In genomic region chr7:95772771-95773581, GRCh38 we compare ENCODE assay signal across 8 cellular contexts. TPM values are rescaled to one million over a fixed set of nuclear protein-coding genes. Genes with fewer than 3 reads are reported as not detected.
DNase-seq lines count a peak whose midpoint lies in the region; ATAC-seq and TF ChIP-seq lines count a peak whose summit lies in the region.

No MANE protein-coding gene starts in this region.

- peak overlapping the region; percentile 43; the same call in 1 of the 2 replicates for H3K4me2 ChIP-seq in IMR-90 (ENCODE audit: low read depth, low read length)

- H3K4me1 ChIP-seq in IMR-90 (ENCODE audit: control insufficient read depth, insufficient read depth, low read length) (no peaks in the 10 kb centered on the region), breast epithelium (no peaks in the 10 kb centered on the region), stomach (peaks cover 0 to 30% (median 8%) of the 10 kb centered on the region in 4 donors)

- no peaks in the 10 kb centered on the region for H3K9me1 ChIP-seq in IMR-90 (ENCODE audit: insufficient read depth, low read length)

- intact Hi-C loops in IMR-90 (cut with micrococcal nuclease) (no loop called here), breast epithelium (cut with DNase I; ENCODE audit: low total_unique reads) (no loop called here), stomach (cut with DNase I; ENCODE audit: low total_unique reads) (no loop called here)

- H3K9me3 ChIP-seq in IMR-90 (ENCODE audit: control insufficient read depth, insufficient read depth, low read length) (no peaks in the 10 kb centered on the region), breast epithelium (no peaks in the 10 kb centered on the region), stomach (no peaks in the 10 kb centered on the region)

- H2BK5ac ChIP-seq in IMR-90 (ENCODE audit: low read depth, low read length, poor library complexity, severe bottlenecking): no peak overlapping the region

- no peak overlapping the region for H4K5ac ChIP-seq in IMR-90 (ENCODE audit: low read depth, low read length)

- peaks cover 13% of the 10 kb centered on the region for H3K27me3 ChIP-seq in IMR-90 (ENCODE audit: control insufficient read depth, insufficient read depth, low read length)
- H3K27me3 ChIP-seq in breast epithelium: no peaks in the 10 kb centered on the region
- H3K27me3 ChIP-seq in kidney epithelial cell (ENCODE audit: control insufficient read depth, insufficient read depth, low read length): peaks cover 2% of the 10 kb centered on the region
- peaks cover 0 to 13% (median 11%) of the 10 kb centered on the region in 3 donors for H3K27me3 ChIP-seq in stomach

- peak overlapping the region; percentile 27; the same call in 1 of the 2 replicates for H3K23ac ChIP-seq in IMR-90 (ENCODE audit: low read depth, low read length)

- peak overlapping the region; percentile 25 for H2AK9ac ChIP-seq in IMR-90 (replicated peaks; ENCODE audit: low read depth, low read length, poor library complexity)

- CTCF ChIA-PET in IMR-90 (lab: Yijun Ruan, JAX): interaction anchor here (1.1 kb wide), 1 partner anchor 10 kb away, joined by 4 read pairs; no protein-coding TSS in a partner anchor

- POLR2A ChIA-PET in IMR-90 (lab: Charles Lee; ENCODE audit: unreplicated experiment): no interaction called here

- no peaks in the 10 kb centered on the region for H3K36me3 ChIP-seq in IMR-90 (ENCODE audit: control insufficient read depth, insufficient read depth, low read length)
- H3K36me3 ChIP-seq in breast epithelium: no peaks in the 10 kb centered on the region
- H3K36me3 ChIP-seq in kidney epithelial cell (ENCODE audit: control insufficient read depth, insufficient read depth, low read length): no peaks in the 10 kb centered on the region
- no peaks in the 10 kb centered on the region for H3K36me3 ChIP-seq in stomach

- no peak overlapping the region for H4K91ac ChIP-seq in IMR-90 (ENCODE audit: insufficient read depth, low read depth, low read length)

- TF ChIP-seq EP300 in stomach (IDR thresholded peaks at IDR 0.05): peak; percentile 52

- peak; percentile 4 for DNase-seq in DMS153 (lab: John Stamatoyannopoulos, UW)
- no peak for DNase-seq in IMR-90
- DNase-seq in breast epithelium (ENCODE audit: low spot score in 2 of 2): no peak
- DNase-seq in kidney epithelial cell (ENCODE audit: low read depth): no peak
- no peak for DNase-seq in stomach
- no peak for DNase-seq in amniotic stem cell (lab: John Stamatoyannopoulos, UW)

- H3K56ac ChIP-seq in IMR-90 (ENCODE audit: extremely low read depth, insufficient read depth, low read length): no peak overlapping the region

- no peak overlapping the region for H4K8ac ChIP-seq in IMR-90 (ENCODE audit: low read depth in 2 of 2, low read length in 2 of 2)

- TF ChIP-seq RAD21 in IMR-90 (IDR thresholded peaks at IDR 0.05; ENCODE audit: low read length): no peak

- H3K4me3 ChIP-seq in IMR-90 (ENCODE audit: insufficient read depth, low read depth, low read length) (peak overlapping the region; percentile 20), breast epithelium (peak overlapping the region; percentile 71 to 82 (median 74)), kidney epithelial cell (ENCODE audit: low read depth, low read length) (peak overlapping the region; percentile 51), stomach (peak overlapping the region; percentile 56 to 76 (median 72))

- no TSS peak for BruUV-seq in IMR-90 (replicated peaks; lab: Mats Ljungman, UMichigan)

- H3K27ac ChIP-seq in IMR-90 (ENCODE audit: insufficient read depth, low read length) (no peak overlapping the region), breast epithelium (peak overlapping the region; percentile 29 to 52), stomach (peak overlapping the region in 3 of 5 donors; percentile 39 to 85 (median 63))

- H2BK120ac ChIP-seq in IMR-90 (ENCODE audit: low read depth, low read length): no peak overlapping the region

- H3K4ac ChIP-seq in IMR-90 (ENCODE audit: low read depth, low read length): no peak overlapping the region

- H4K20me1 ChIP-seq in IMR-90 (ENCODE audit: insufficient read depth, low read length): no peaks in the 10 kb centered on the region

- no peak overlapping the region for H2AK5ac ChIP-seq in IMR-90 (ENCODE audit: low read depth, low read length)

- TF ChIP-seq CTCF in IMR-90 (conservative IDR thresholded peaks at IDR 0.05; ENCODE audit: low read depth, low read length) (no peak), breast epithelium (IDR thresholded peaks at IDR 0.05) (no peak), kidney epithelial cell (IDR thresholded peaks at IDR 0.05; ENCODE audit: insufficient read depth, low read length, poor library complexity, severe bottlenecking) (no peak), stomach (IDR thresholded peaks at IDR 0.05) (no peak)

- ATAC-seq in IMR-90 (ENCODE audit: low read depth): no peak
- ATAC-seq in HG02840 (IDR thresholded peaks at IDR 0.05; ENCODE audit: low FRiP score, unreplicated experiment): no peak
- ATAC-seq in HG03108 (IDR thresholded peaks at IDR 0.05; ENCODE audit: unreplicated experiment): no peak

- TF ChIP-seq POLR2A in IMR-90 (IDR thresholded peaks at IDR 0.05; ENCODE audit: low read depth, low read length) (no peak), breast epithelium (IDR thresholded peaks at IDR 0.05) (no peak), stomach (IDR thresholded peaks at IDR 0.05) (no peak)

- H3K18ac ChIP-seq in IMR-90 (ENCODE audit: low read depth, low read length): no peak overlapping the region

- H2AFZ ChIP-seq in IMR-90 (replicated peaks; ENCODE audit: low read length, poor library complexity): peak overlapping the region; percentile 64

- no peak overlapping the region for H2BK20ac ChIP-seq in IMR-90 (ENCODE audit: low read depth, low read length)

- no peak overlapping the region for H2BK15ac ChIP-seq in IMR-90 (ENCODE audit: low read depth, low read length)

- dilution Hi-C loops in IMR-90 (cut with HindIII; ENCODE audit: low sequenced_read_pairs, unreplicated experiment): no loop called here

- no peak overlapping the region for H3K14ac ChIP-seq in IMR-90 (replicated peaks; ENCODE audit: low read depth, low read length)

- 30% methylated on average over 4 of the region's 45 CpGs; no CpG with 5 or more reads in 1 of the 2 experiments for WGBS in IMR-90 (ENCODE audit: extremely low coverage in 2 of 2, insufficient read length in 1 of 2), 2 experiments
- 7 to 21% (median 10%) methylated on average over 17 to 45 of the region's 45 CpGs for WGBS in stomach, 5 donors

- in situ Hi-C loops in IMR-90 (cut with MboI; ENCODE audit: low sequenced_read_pairs): no loop called here

- H3K79me1 ChIP-seq in IMR-90 (ENCODE audit: low read depth in 1 of 2, low read length in 2 of 2): no peaks in the 10 kb centered on the region

- no peak overlapping the region for H3K9ac ChIP-seq in IMR-90 (ENCODE audit: low read depth, low read length)

TF ChIP-seq in IMR-90, 13 proteins besides CTCF, POLR2A, EP300 and RAD21:
- TF ChIP-seq NFE2L2 (IDR thresholded peaks at IDR 0.05; ENCODE audit: low read depth, low read length) (no peak), FOS (IDR thresholded peaks at IDR 0.05; ENCODE audit: low read depth, low read length) (no peak), RFX5 (IDR thresholded peaks at IDR 0.05; ENCODE audit: low read depth, low read length) (no peak), RCOR1 (IDR thresholded peaks at IDR 0.05; ENCODE audit: insufficient replicate concordance, low read length) (no peak), ELK1 (IDR thresholded peaks at IDR 0.05; ENCODE audit: borderline replicate concordance, low read depth, low read length) (no peak)

RNA-seq across cellular contexts. Expression of gene DYNC1I1, which starts 0.6 kb away (rescaled TPM):
- total RNA-seq in IMR-90 (2012; rRNA removed): under 0.01 TPM in 1 of 2 replicates, not detected in the other
- polyA plus RNA-seq in IMR-90 (2012; rRNA removed): 0.15 and 0.17 TPM in 2 replicates
- 0.10 TPM in 1 of 2 replicates, not detected in the other for polyA plus RNA-seq in IMR-90 (2012; cell fraction: cytosol; rRNA removed)
- 0.08 and 0.09 TPM in 2 replicates for polyA plus RNA-seq in IMR-90 (2012; cell fraction: nucleus; rRNA removed; ENCODE audit: low replicate concordance)
- total RNA-seq in breast epithelium: 1 to 10 TPM; 5.7 to 7.7 (median 6.6) TPM
- total RNA-seq in kidney epithelial cell: 0.08 and 0.14 TPM in 2 replicates
- total RNA-seq in stomach: 10 to 100 TPM in 3 of 5 donors, 1 to 10 TPM in 2; 5.1 to 69.4 (median 16.5) TPM
- 1 to 10 TPM in 2 of 3 donors, under 1 TPM in 1; 0.93 to 1.5 (median 1.4) TPM for polyA plus RNA-seq in stomach

Comparison
In these comparisons a context has a peak if more than half of its experiments do, and no peak if none do; other contexts are left out.
1. H3K4me3 ChIP-seq: peak in every context shown above with its lines; median percentile 74 in breast epithelium; 72 in stomach; 51 in kidney epithelial cell; 20 in IMR-90.